ENCODE assay signal across 8 cellular contexts in the genomic region with DNA sequence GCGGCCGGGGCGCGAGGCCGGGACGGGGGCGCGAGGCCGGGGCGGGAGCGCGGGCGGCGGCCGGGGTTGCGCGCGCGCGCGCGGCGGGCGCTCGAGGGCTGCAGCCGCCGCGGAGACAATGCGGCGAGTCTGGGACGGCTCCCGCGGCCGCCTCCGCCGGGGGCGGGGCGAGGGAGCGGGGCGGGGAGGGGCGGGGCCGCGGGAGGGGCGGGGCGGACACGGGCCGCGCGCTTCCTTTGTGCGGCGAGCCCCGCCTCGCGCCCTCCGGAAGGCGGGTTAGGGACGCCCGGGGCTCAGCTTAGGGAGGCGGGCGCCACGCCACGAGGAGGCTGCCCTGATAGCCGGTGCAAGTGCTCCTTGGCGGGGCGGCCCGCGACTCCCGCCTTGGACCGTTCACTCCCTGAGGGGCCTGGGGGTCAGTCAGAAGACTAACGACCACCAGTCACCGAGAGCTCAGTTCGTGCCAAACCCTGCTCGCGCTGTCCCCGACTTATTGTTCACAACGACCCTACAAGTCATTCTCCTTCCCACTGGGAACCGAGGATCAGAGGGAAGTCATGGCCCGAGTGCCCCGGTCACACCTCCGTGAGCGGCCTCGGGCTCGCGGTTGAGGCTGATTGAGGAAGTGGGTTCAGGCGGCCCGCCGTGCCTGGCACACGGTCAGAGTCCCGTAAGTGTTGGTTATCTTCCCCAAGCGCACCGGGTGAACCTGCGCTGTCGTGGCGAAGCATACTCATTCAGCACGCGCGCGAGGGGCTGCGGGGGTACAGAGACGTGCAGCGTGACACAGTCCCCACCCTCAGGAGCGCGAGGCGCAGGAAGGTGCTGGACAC.
A peak's percentile ranks its signal among the peaks of the same experiment; 100 is the strongest.
DNase-seq lines count a peak whose midpoint lies in the region; ATAC-seq lines count a peak whose summit lies in the region.

No MANE protein-coding gene starts in this region.

- peak; percentile 95 for DNase-seq in AG08396 (ENCODE audit: low spot score)
- peak; percentile 84 for DNase-seq in NCI-H2227 treated with DMSO at 0.1 percent for 48 hours (lab: John Stamatoyannopoulos, UW)
- DNase-seq in activated CD4-positive, CD25-positive, alpha-beta regulatory T cell treated with anti-CD3 and anti-CD28 coated beads, Interleukin-2, amount 50 U/mL, for 72 hours: peak; percentile 77
- peak; percentile 79 for DNase-seq in cerebellar cortex (ENCODE audit: low spot score)
- DNase-seq in kidney glomerular epithelial cell (lab: John Stamatoyannopoulos, UW): peak; percentile 59
- peak; percentile 55 to 69 for DNase-seq in stimulated activated CD4-positive, alpha-beta T cell treated with anti-CD3 and anti-CD28 coated beads, Interleukin-15, amount 100 ng/mL, for 48 hours (ENCODE audit: low read depth in 2 of 2)

- ATAC-seq in GM18909 (IDR thresholded peaks at IDR 0.05; ENCODE audit: poor library complexity, unreplicated experiment) (peak; percentile 76), HG03108 (IDR thresholded peaks at IDR 0.05; ENCODE audit: unreplicated experiment) (peak; percentile 69)

Comparison
In these comparisons a context has a peak if more than half of its experiments do, and no peak if none do; other contexts are left out.
1. Peak in every context shown above with its lines: DNase-seq and ATAC-seq.